In genomic region chr6:32127717-32128592, GRCh38 we compare ENCODE assay signal across 1 cellular context.
TF ChIP-seq lines count a peak whose summit lies in the region.

Gene ATF6B, minus strand, starts transcription at chr6:32128246. Its CDS starts 39 bp downstream, at chr6:32128207.

TF ChIP-seq in K562, 482 proteins besides CTCF, POLR2A, EP300 and RAD21 (continued from another document and continues in another):
- TF ChIP-seq ZNF408 (CRISPR knock-in tag; IDR thresholded peaks at IDR 0.05; ENCODE audit: low read depth) (no peak), KDM4B (IDR thresholded peaks at IDR 0.05; ENCODE audit: borderline replicate concordance in 2 of 2, low read depth in 1 of 2) (no peak), BCL6 (CRISPR knock-in tag; IDR thresholded peaks at IDR 0.05) (no peak), MTA2 (IDR thresholded peaks at IDR 0.05; ENCODE audit: low read depth) (no peak), ZNF23 (CRISPR knock-in tag; IDR thresholded peaks at IDR 0.05) (0 out of 2 replicates have a peak, but pooled peaks have one; percentile 37), RFX7 (CRISPR knock-in tag; IDR thresholded peaks at IDR 0.05) (no peak), FOXA1 (IDR thresholded peaks at IDR 0.05; ENCODE audit: borderline replicate concordance) (no peak), DDX20 (tag; IDR thresholded peaks at IDR 0.05; ENCODE audit: low read depth) (no peak), POLR3A (IDR thresholded peaks at IDR 0.05; ENCODE audit: borderline replicate concordance, extremely low read depth, insufficient read depth, insufficient read length) (no peak), ZNF263 (CRISPR knock-in tag; IDR thresholded peaks at IDR 0.05; ENCODE audit: borderline replicate concordance) (peak; percentile 68; the same call in 1 of the 2 replicates), NFE2L1 (tag; IDR thresholded peaks at IDR 0.05; ENCODE audit: borderline replicate concordance, low read depth) (no peak), RBFOX2 (IDR thresholded peaks at IDR 0.05; ENCODE audit: low read depth, low read length) (peak; percentile 81), SIN3A (IDR thresholded peaks at IDR 0.05; ENCODE audit: borderline replicate concordance in 2 of 2, control insufficient read depth in 1 of 2, low read depth in 2 of 2, low read length in 2 of 2) (peak in 1 of 2 experiments; percentile 31; a peak in 1 of 4 replicates), ZNF830 (CRISPR knock-in tag; IDR thresholded peaks at IDR 0.05) (0 out of 2 replicates have a peak, but pooled peaks have one; percentile 17), ARID1B (IDR thresholded peaks at IDR 0.05) (peak; percentile 22), BRCA1 (IDR thresholded peaks at IDR 0.05) (no peak), BRCA1 (CRISPR knock-in tag; IDR thresholded peaks at IDR 0.05) (no peak), COPS2 (conservative IDR thresholded peaks at IDR 0.05) (no peak), GTF2F1 (IDR thresholded peaks at IDR 0.05; ENCODE audit: low read depth, low read length) (no peak), THRAP3 (IDR thresholded peaks at IDR 0.05; ENCODE audit: borderline replicate concordance) (no peak; the same call in 1 of the 2 replicates), SPI1 (IDR thresholded peaks at IDR 0.05; ENCODE audit: borderline replicate concordance, low read depth, low read length) (peak; percentile 70), TFAM (CRISPR knock-in tag; conservative IDR thresholded peaks at IDR 0.05) (no peak), CBX5 (IDR thresholded peaks at IDR 0.05; ENCODE audit: borderline replicate concordance, low read depth) (no peak), ZNF41 (CRISPR knock-in tag; conservative IDR thresholded peaks at IDR 0.05) (no peak), DLX4 (CRISPR knock-in tag; IDR thresholded peaks at IDR 0.05) (no peak), MAFF (IDR thresholded peaks at IDR 0.05; ENCODE audit: low read length) (no peak), HCFC1 (IDR thresholded peaks at IDR 0.05; ENCODE audit: low read depth, low read length) (peak; percentile 84), MIER1 (IDR thresholded peaks at IDR 0.05; ENCODE audit: low read depth) (peak; percentile 51), ZNF217 (CRISPR knock-in tag; IDR thresholded peaks at IDR 0.05) (no peak), TBL1XR1 (IDR thresholded peaks at IDR 0.05; ENCODE audit: low read length in 2 of 2) (no peak), ATF6 (CRISPR knock-in tag; IDR thresholded peaks at IDR 0.05) (no peak), FOS (IDR thresholded peaks at IDR 0.05; ENCODE audit: extremely low read depth, insufficient read length) (peak; percentile 86), NUFIP1 (IDR thresholded peaks at IDR 0.05; ENCODE audit: partially characterized antibody) (no peak), TCFL5 (CRISPR knock-in tag; conservative IDR thresholded peaks at IDR 0.05) (no peak), BRF1 (IDR thresholded peaks at IDR 0.05; ENCODE audit: borderline replicate concordance, extremely low read depth, insufficient read length) (no peak), SRF (CRISPR knock-in tag; IDR thresholded peaks at IDR 0.05) (peak in 1 of 2 experiments; percentile 78; a peak in 1 of 4 replicates), RUNX1 (IDR thresholded peaks at IDR 0.05; ENCODE audit: low read depth) (no peak), BACH1 (tag; IDR thresholded peaks at IDR 0.05) (no peak), WHSC1 (IDR thresholded peaks at IDR 0.05; ENCODE audit: low read length) (no peak), ZNF316 (IDR thresholded peaks at IDR 0.05) (peak; percentile 92), BDP1 (IDR thresholded peaks at IDR 0.05; ENCODE audit: insufficient read depth, insufficient read length) (no peak), ETV5 (CRISPR knock-in tag; IDR thresholded peaks at IDR 0.05; ENCODE audit: low read depth) (0 out of 2 replicates have a peak, but pooled peaks have one; percentile 12), ZNF589 (CRISPR knock-in tag; IDR thresholded peaks at IDR 0.05; ENCODE audit: low read depth) (no peak), ZNF445 (CRISPR knock-in tag; IDR thresholded peaks at IDR 0.05; ENCODE audit: low read depth) (no peak), MYBL2 (IDR thresholded peaks at IDR 0.05; ENCODE audit: low read depth) (peak; percentile 65), MYBL2 (CRISPR knock-in tag; IDR thresholded peaks at IDR 0.05; ENCODE audit: borderline replicate concordance) (no peak), ELF4 (CRISPR knock-in tag; IDR thresholded peaks at IDR 0.05) (no peak)
- TF ChIP-seq, protein P1, sequence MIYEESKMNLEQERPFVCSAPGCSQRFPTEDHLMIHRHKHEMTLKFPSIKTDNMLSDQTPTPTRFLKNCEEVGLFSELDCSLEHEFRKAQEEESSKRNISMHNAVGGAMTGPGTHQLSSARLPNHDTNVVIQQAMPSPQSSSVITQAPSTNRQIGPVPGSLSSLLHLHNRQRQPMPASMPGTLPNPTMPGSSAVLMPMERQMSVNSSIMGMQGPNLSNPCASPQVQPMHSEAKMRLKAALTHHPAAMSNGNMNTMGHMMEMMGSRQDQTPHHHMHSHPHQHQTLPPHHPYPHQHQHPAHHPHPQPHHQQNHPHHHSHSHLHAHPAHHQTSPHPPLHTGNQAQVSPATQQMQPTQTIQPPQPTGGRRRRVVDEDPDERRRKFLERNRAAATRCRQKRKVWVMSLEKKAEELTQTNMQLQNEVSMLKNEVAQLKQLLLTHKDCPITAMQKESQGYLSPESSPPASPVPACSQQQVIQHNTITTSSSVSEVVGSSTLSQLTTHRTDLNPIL (CRISPR knock-in tag; IDR thresholded peaks at IDR 0.05), result no peak
- TF ChIP-seq, protein P2, sequence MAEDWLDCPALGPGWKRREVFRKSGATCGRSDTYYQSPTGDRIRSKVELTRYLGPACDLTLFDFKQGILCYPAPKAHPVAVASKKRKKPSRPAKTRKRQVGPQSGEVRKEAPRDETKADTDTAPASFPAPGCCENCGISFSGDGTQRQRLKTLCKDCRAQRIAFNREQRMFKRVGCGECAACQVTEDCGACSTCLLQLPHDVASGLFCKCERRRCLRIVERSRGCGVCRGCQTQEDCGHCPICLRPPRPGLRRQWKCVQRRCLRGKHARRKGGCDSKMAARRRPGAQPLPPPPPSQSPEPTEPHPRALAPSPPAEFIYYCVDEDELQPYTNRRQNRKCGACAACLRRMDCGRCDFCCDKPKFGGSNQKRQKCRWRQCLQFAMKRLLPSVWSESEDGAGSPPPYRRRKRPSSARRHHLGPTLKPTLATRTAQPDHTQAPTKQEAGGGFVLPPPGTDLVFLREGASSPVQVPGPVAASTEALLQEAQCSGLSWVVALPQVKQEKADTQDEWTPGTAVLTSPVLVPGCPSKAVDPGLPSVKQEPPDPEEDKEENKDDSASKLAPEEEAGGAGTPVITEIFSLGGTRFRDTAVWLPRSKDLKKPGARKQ (CRISPR knock-in tag; IDR thresholded peaks at IDR 0.05), result no peak
- TF ChIP-seq, protein P3, sequence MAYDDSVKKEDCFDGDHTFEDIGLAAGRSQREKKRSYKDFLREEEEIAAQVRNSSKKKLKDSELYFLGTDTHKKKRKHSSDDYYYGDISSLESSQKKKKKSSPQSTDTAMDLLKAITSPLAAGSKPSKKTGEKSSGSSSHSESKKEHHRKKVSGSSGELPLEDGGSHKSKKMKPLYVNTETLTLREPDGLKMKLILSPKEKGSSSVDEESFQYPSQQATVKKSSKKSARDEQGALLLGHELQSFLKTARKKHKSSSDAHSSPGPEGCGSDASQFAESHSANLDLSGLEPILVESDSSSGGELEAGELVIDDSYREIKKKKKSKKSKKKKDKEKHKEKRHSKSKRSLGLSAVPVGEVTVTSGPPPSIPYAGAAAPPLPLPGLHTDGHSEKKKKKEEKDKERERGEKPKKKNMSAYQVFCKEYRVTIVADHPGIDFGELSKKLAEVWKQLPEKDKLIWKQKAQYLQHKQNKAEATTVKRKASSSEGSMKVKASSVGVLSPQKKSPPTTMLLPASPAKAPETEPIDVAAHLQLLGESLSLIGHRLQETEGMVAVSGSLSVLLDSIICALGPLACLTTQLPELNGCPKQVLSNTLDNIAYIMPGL (CRISPR knock-in tag; IDR thresholded peaks at IDR 0.05), result no peak
- TF ChIP-seq, protein P4, sequence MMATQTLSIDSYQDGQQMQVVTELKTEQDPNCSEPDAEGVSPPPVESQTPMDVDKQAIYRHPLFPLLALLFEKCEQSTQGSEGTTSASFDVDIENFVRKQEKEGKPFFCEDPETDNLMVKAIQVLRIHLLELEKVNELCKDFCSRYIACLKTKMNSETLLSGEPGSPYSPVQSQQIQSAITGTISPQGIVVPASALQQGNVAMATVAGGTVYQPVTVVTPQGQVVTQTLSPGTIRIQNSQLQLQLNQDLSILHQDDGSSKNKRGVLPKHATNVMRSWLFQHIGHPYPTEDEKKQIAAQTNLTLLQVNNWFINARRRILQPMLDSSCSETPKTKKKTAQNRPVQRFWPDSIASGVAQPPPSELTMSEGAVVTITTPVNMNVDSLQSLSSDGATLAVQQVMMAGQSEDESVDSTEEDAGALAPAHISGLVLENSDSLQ (IDR thresholded peaks at IDR 0.05), result peak; percentile 63
- TF ChIP-seq, protein P5, sequence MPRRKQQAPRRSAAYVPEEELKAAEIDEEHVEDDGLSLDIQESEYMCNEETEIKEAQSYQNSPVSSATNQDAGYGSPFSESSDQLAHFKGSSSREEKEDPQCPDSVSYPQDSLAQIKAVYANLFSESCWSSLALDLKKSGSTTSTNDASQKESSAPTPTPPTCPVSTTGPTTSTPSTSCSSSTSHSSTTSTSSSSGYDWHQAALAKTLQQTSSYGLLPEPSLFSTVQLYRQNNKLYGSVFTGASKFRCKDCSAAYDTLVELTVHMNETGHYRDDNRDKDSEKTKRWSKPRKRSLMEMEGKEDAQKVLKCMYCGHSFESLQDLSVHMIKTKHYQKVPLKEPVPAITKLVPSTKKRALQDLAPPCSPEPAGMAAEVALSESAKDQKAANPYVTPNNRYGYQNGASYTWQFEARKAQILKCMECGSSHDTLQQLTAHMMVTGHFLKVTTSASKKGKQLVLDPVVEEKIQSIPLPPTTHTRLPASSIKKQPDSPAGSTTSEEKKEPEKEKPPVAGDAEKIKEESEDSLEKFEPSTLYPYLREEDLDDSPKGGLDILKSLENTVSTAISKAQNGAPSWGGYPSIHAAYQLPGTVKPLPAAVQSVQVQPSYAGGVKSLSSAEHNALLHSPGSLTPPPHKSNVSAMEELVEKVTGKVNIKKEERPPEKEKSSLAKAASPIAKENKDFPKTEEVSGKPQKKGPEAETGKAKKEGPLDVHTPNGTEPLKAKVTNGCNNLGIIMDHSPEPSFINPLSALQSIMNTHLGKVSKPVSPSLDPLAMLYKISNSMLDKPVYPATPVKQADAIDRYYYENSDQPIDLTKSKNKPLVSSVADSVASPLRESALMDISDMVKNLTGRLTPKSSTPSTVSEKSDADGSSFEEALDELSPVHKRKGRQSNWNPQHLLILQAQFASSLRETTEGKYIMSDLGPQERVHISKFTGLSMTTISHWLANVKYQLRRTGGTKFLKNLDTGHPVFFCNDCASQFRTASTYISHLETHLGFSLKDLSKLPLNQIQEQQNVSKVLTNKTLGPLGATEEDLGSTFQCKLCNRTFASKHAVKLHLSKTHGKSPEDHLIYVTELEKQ (CRISPR knock-in tag; IDR thresholded peaks at IDR 0.05), result no peak
- TF ChIP-seq, protein P6, sequence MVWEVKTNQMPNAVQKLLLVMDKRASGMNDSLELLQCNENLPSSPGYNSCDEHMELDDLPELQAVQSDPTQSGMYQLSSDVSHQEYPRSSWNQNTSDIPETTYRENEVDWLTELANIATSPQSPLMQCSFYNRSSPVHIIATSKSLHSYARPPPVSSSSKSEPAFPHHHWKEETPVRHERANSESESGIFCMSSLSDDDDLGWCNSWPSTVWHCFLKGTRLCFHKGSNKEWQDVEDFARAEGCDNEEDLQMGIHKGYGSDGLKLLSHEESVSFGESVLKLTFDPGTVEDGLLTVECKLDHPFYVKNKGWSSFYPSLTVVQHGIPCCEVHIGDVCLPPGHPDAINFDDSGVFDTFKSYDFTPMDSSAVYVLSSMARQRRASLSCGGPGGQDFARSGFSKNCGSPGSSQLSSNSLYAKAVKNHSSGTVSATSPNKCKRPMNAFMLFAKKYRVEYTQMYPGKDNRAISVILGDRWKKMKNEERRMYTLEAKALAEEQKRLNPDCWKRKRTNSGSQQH (CRISPR knock-in tag; IDR thresholded peaks at IDR 0.05), result no peak
